ENCODE assay signal across 8 cellular contexts in genomic region chr16:3059041-3059722, GRCh38. TPM values are rescaled to one million over a fixed set of nuclear protein-coding genes. Genes with fewer than 3 reads are reported as not detected.
DNase-seq lines count a peak whose midpoint lies in the region; ATAC-seq and TF ChIP-seq lines count a peak whose summit lies in the region.

No MANE protein-coding gene starts in this region.

- CTCF ChIA-PET in activated CD8-positive, alpha-beta T cell treated with anti-CD3 and anti-CD28 coated beads for 36 hours (lab: Charles Lee): interaction anchor here (0.6 to 14.0 kb wide), 40 partner anchors 9 to 225 kb away, joined by 3 to 288 read pairs (median 6); partner anchors contain the start of genes HCFC1R1, THOC6, ZNF213 and ZSCAN10

- H3K9me3 ChIP-seq in ectodermal cell (ENCODE audit: control insufficient read depth, low read length): no peaks in the 10 kb centered on the region

- peak; percentile 98 for TF ChIP-seq CTCF in activated CD8-positive, alpha-beta T cell treated with anti-CD3 and anti-CD28 coated beads for 36 hours (IDR thresholded peaks at IDR 0.05)

- H3K27ac ChIP-seq in ectodermal cell (ENCODE audit: insufficient read depth, low read depth, low read length, poor library complexity, severe bottlenecking): no peak overlapping the region

- H3K36me3 ChIP-seq in ectodermal cell (ENCODE audit: control insufficient read depth, insufficient read depth, low read length): no peaks in the 10 kb centered on the region

- DNase-seq in AG08396 (ENCODE audit: low spot score): peak; percentile 97
- peak; percentile 91 for DNase-seq in NCI-H69 (lab: John Stamatoyannopoulos, UW)
- peak; percentile 87 for DNase-seq in activated CD8-positive, alpha-beta T cell treated with anti-CD3 and anti-CD28 coated beads for 36 hours
- DNase-seq in medulla oblongata (ENCODE audit: extremely low spot score): peak; percentile 89
- peak; percentile 70 to 81 (median 76) for DNase-seq in stimulated activated CD4-positive, alpha-beta T cell treated with anti-CD3 and anti-CD28 coated beads, TNF-alpha, amount 100 ng/mL, for 48 hours (ENCODE audit: low read depth in 3 of 3)

- intact Hi-C loops in activated CD8-positive, alpha-beta T cell treated with anti-CD3 and anti-CD28 coated beads for 36 hours (cut with micrococcal nuclease): no loop called here

- peaks cover 22% of the 10 kb centered on the region for H3K27me3 ChIP-seq in ectodermal cell (ENCODE audit: control insufficient read depth, insufficient read depth, low read length, poor library complexity, severe bottlenecking)

- H3K4me3 Mint-ChIP-seq in activated CD8-positive, alpha-beta T cell treated with anti-CD3 and anti-CD28 coated beads for 36 hours: peak overlapping the region; percentile 82

- peak overlapping the region; percentile 93 for H3K27ac Mint-ChIP-seq in activated CD8-positive, alpha-beta T cell treated with anti-CD3 and anti-CD28 coated beads for 36 hours

- H3K27me3 Mint-ChIP-seq in activated CD8-positive, alpha-beta T cell treated with anti-CD3 and anti-CD28 coated beads for 36 hours: no peaks in the 10 kb centered on the region

- peaks cover 6% of the 10 kb centered on the region for H3K4me1 ChIP-seq in ectodermal cell (ENCODE audit: control insufficient read depth, insufficient read depth, low read length)

- POLR2A ChIA-PET in activated CD8-positive, alpha-beta T cell treated with anti-CD3 and anti-CD28 coated beads for 36 hours (lab: Charles Lee): interaction anchor here (0.7 to 3.5 kb wide), 18 partner anchors 8 to 112 kb away, joined by 3 to 27 read pairs (median 6); partner anchors contain the start of genes ZNF213 and ZSCAN10

- peak overlapping the region; percentile 76 for H3K4me3 ChIP-seq in ectodermal cell (ENCODE audit: insufficient read depth, low read depth, low read length)

- WGBS in ectodermal cell, 2 experiments: 1% methylated on average over 67 of the region's 67 CpGs

- peaks cover 19% of the 10 kb centered on the region for H3K36me3 Mint-ChIP-seq in activated CD8-positive, alpha-beta T cell treated with anti-CD3 and anti-CD28 coated beads for 36 hours (ENCODE audit: low read depth)

- no peaks in the 10 kb centered on the region for H3K9me3 Mint-ChIP-seq in activated CD8-positive, alpha-beta T cell treated with anti-CD3 and anti-CD28 coated beads for 36 hours

- peaks cover 57% of the 10 kb centered on the region for H3K4me1 Mint-ChIP-seq in activated CD8-positive, alpha-beta T cell treated with anti-CD3 and anti-CD28 coated beads for 36 hours (ENCODE audit: low read depth)

- ATAC-seq in GM18519 (IDR thresholded peaks at IDR 0.05; ENCODE audit: low FRiP score, unreplicated experiment) (peak; percentile 76), HG03103 (IDR thresholded peaks at IDR 0.05; ENCODE audit: low read depth, unreplicated experiment) (peak; percentile 72)
- peak; percentile 86 for ATAC-seq in activated CD8-positive, alpha-beta T cell treated with anti-CD3 and anti-CD28 coated beads for 36 hours

RNA-seq across cellular contexts. Expression of gene IL32, which starts 6.3 kb away (rescaled TPM):
- 100 to 1,000 TPM; 971 to 974 TPM for total RNA-seq in activated CD8-positive, alpha-beta T cell treated with anti-CD3 and anti-CD28 coated beads for 36 hours
- polyA plus RNA-seq in ectodermal cell (2013, experiment 1 of 4): 2.7 TPM
- 2.3 TPM for polyA plus RNA-seq in ectodermal cell (2013, experiment 2 of 4)
- 2.5 TPM for polyA plus RNA-seq in ectodermal cell (2013, experiment 3 of 4)
- polyA plus RNA-seq in ectodermal cell (2013, experiment 4 of 4): 2.8 TPM

RNA-seq across cellular contexts. Expression of gene MMP25, which starts 12.8 kb away (rescaled TPM):
- total RNA-seq in activated CD8-positive, alpha-beta T cell treated with anti-CD3 and anti-CD28 coated beads for 36 hours: 1 to 10 TPM; 1.1 to 1.5 TPM
- polyA plus RNA-seq in ectodermal cell (2013, experiment 1 of 4): 1.3 TPM
- polyA plus RNA-seq in ectodermal cell (2013, experiment 2 of 4): 1.0 TPM
- polyA plus RNA-seq in ectodermal cell (2013, experiment 3 of 4): 0.96 TPM
- 1.2 TPM for polyA plus RNA-seq in ectodermal cell (2013, experiment 4 of 4)

RNA-seq across cellular contexts. Expression of gene BICDL2, which starts 22.4 kb away (rescaled TPM):
- total RNA-seq in activated CD8-positive, alpha-beta T cell treated with anti-CD3 and anti-CD28 coated beads for 36 hours: under 1 TPM; 0.77 to 0.92 TPM
- polyA plus RNA-seq in ectodermal cell (2013, experiment 1 of 4): not detected
- not detected for polyA plus RNA-seq in ectodermal cell (2013, experiment 2 of 4)
- not detected for polyA plus RNA-seq in ectodermal cell (2013, experiment 3 of 4)
- polyA plus RNA-seq in ectodermal cell (2013, experiment 4 of 4): not detected

RNA-seq across cellular contexts. Expression of gene THOC6, which starts 35.3 kb away (rescaled TPM):
- 10 to 100 TPM; 55.4 to 56.6 TPM for total RNA-seq in activated CD8-positive, alpha-beta T cell treated with anti-CD3 and anti-CD28 coated beads for 36 hours
- 42.3 TPM for polyA plus RNA-seq in ectodermal cell (2013, experiment 1 of 4)
- polyA plus RNA-seq in ectodermal cell (2013, experiment 2 of 4): 41.4 TPM
- polyA plus RNA-seq in ectodermal cell (2013, experiment 3 of 4): 33.2 TPM
- 36.6 TPM for polyA plus RNA-seq in ectodermal cell (2013, experiment 4 of 4)

RNA-seq across cellular contexts. Expression of gene HCFC1R1, which starts 35.4 kb away (rescaled TPM):
- 10 to 100 TPM; 24.2 to 24.8 TPM for total RNA-seq in activated CD8-positive, alpha-beta T cell treated with anti-CD3 and anti-CD28 coated beads for 36 hours
- polyA plus RNA-seq in ectodermal cell (2013, experiment 1 of 4): 68.4 TPM
- 63.6 TPM for polyA plus RNA-seq in ectodermal cell (2013, experiment 2 of 4)
- polyA plus RNA-seq in ectodermal cell (2013, experiment 3 of 4): 67.7 TPM
- polyA plus RNA-seq in ectodermal cell (2013, experiment 4 of 4): 72.9 TPM
